Comparison of ENCODE assay signal across 12 cellular contexts in genomic region chr14:93938766-93939303, GRCh38. TPM values are rescaled to one million over a fixed set of nuclear protein-coding genes. Genes with fewer than 3 reads are reported as not detected.
A peak's percentile ranks its signal among the peaks of the same experiment; 100 is the strongest.
DNase-seq lines count a peak whose midpoint lies in the region; ATAC-seq, FAIRE-seq and TF ChIP-seq lines count a peak whose summit lies in the region.
"Had no signal": no experiment of that assay in that cellular context is flagged by ENCODE, and none has a peak within 500 bp of the region (broad histone marks: within the 10 kb centered on the region; RNA-seq: fewer than 3 reads in every experiment).

No MANE protein-coding gene starts in this region.

- no peak overlapping the region for H3K27ac ChIP-seq in keratinocyte (ENCODE audit: control insufficient read depth, insufficient read depth, low read length)
- peak overlapping the region in 1 of 5 donors; percentile 27 for H3K27ac ChIP-seq in stomach
- no peak overlapping the region for H3K27ac ChIP-seq in WERI-Rb-1

- H3K9me3 ChIP-seq in keratinocyte (ENCODE audit: control insufficient read depth, low read depth, low read length): no peaks in the 10 kb centered on the region
- no peaks in the 10 kb centered on the region for H3K9me3 ChIP-seq in stomach
- no peaks in the 10 kb centered on the region for H3K9me3 ChIP-seq in WERI-Rb-1 (ENCODE audit: severe bottlenecking)

- dilution Hi-C loops in keratinocyte (cut with MboI; ENCODE audit: extremely low pct_ligation_motif_present, low sequenced_read_pairs): no loop called here

- no peak for TF ChIP-seq POLR2A in stomach (IDR thresholded peaks at IDR 0.05)

- H3K4me1 ChIP-seq in keratinocyte (ENCODE audit: control insufficient read depth, extremely low read depth, insufficient read depth, low read length) (peaks cover 17% of the 10 kb centered on the region), stomach (peaks cover 7 to 46% (median 27%) of the 10 kb centered on the region in 4 donors)

- H3K9ac ChIP-seq in keratinocyte (ENCODE audit: control insufficient read depth, extremely low read depth, insufficient read depth, low read length): no peak overlapping the region

- H3K4me3 ChIP-seq in keratinocyte (ENCODE audit: control insufficient read depth in 2 of 3, extremely low read depth in 1 of 3, insufficient read depth in 2 of 3, low read depth in 1 of 3, low read length in 3 of 3) (peak overlapping the region in 1 of 3 experiments; percentile 20), stomach (peak overlapping the region; percentile 33 to 51 (median 43)), WERI-Rb-1 (ENCODE audit: low read depth, low read length) (no peak overlapping the region)

- intact Hi-C loops in activated T-helper 2 cell treated with anti-CD3 and anti-CD28 coated beads, Interferon-gamma antibody, Interleukin-2, Interleukin-4, amounts not matched to agents 10 μg/mL and 5 μg/mL and 100 μg/mL, durations not matched to agents 14 hours and 24 hours and 36 hours (cut with micrococcal nuclease): loop anchor here (1.0 to 2.0 kb wide), 5 partner anchors 20 to 192 kb away; partner anchors contain the start of gene ASB2
- intact Hi-C loops in stomach (cut with DNase I; ENCODE audit: low total_unique reads): loop anchor here (5.0 kb wide), 1 partner anchor 63 kb away; no protein-coding TSS in a partner anchor

- peak overlapping the region; percentile 54 for H2AFZ ChIP-seq in keratinocyte (ENCODE audit: control insufficient read depth, low read length)

- H3K36me3 ChIP-seq in keratinocyte (ENCODE audit: control insufficient read depth in 2 of 2, extremely low read depth in 1 of 2, insufficient read depth in 2 of 2, low read length in 2 of 2) (no peaks in the 10 kb centered on the region), stomach (peaks cover 0 to 56% (median 25%) of the 10 kb centered on the region in 4 donors), WERI-Rb-1 (no peaks in the 10 kb centered on the region)

- H3K4me1 Mint-ChIP-seq in activated T-cell treated with anti-CD3 and anti-CD28 coated beads, Interleukin-2, amount 50 U/mL, for 24 hours (ENCODE audit: low read depth): peaks cover 20% of the 10 kb centered on the region
- peaks cover 18% of the 10 kb centered on the region for H3K4me1 Mint-ChIP-seq in activated T-helper 2 cell treated with anti-CD3 and anti-CD28 coated beads, Interferon-gamma antibody, Interleukin-2, Interleukin-4, amounts not matched to agents 10 μg/mL and 5 μg/mL and 100 μg/mL, durations not matched to agents 14 hours and 24 hours and 36 hours (ENCODE audit: low read depth)

- peaks cover 2% of the 10 kb centered on the region for H4K20me1 ChIP-seq in keratinocyte (ENCODE audit: control insufficient read depth, extremely low read depth, insufficient read depth, low read length)

- TF ChIP-seq EP300 in stomach (IDR thresholded peaks at IDR 0.05): no peak

- no peak for ATAC-seq in GM19324 (IDR thresholded peaks at IDR 0.05; ENCODE audit: low FRiP score, unreplicated experiment)

- H3K4me3 Mint-ChIP-seq in activated T-cell treated with anti-CD3 and anti-CD28 coated beads, Interleukin-2, amount 50 U/mL, for 24 hours: peak overlapping the region; percentile 44
- H3K4me3 Mint-ChIP-seq in activated T-helper 2 cell treated with anti-CD3 and anti-CD28 coated beads, Interferon-gamma antibody, Interleukin-2, Interleukin-4, amounts not matched to agents 10 μg/mL and 5 μg/mL and 100 μg/mL, durations not matched to agents 14 hours and 24 hours and 36 hours (ENCODE audit: low read depth): peak overlapping the region; percentile 49

- H3K4me2 ChIP-seq in keratinocyte (ENCODE audit: control insufficient read depth, extremely low read depth, insufficient read depth, low read depth, low read length): peak overlapping the region; percentile 37

- WGBS in stomach, 5 donors: 32 to 52% (median 34%) methylated on average over 38 to 45 of the region's 45 CpGs

- peaks cover 18% of the 10 kb centered on the region for H3K27me3 Mint-ChIP-seq in activated T-cell treated with anti-CD3 and anti-CD28 coated beads, Interleukin-2, amount 50 U/mL, for 24 hours
- no peaks in the 10 kb centered on the region for H3K27me3 Mint-ChIP-seq in activated T-helper 2 cell treated with anti-CD3 and anti-CD28 coated beads, Interferon-gamma antibody, Interleukin-2, Interleukin-4, amounts not matched to agents 10 μg/mL and 5 μg/mL and 100 μg/mL, durations not matched to agents 14 hours and 24 hours and 36 hours (ENCODE audit: low read depth)

- H3K79me2 ChIP-seq in keratinocyte (ENCODE audit: control insufficient read depth, insufficient read depth, low read length): no peaks in the 10 kb centered on the region

- no peaks in the 10 kb centered on the region for H3K9me3 Mint-ChIP-seq in activated T-cell treated with anti-CD3 and anti-CD28 coated beads, Interleukin-2, amount 50 U/mL, for 24 hours
- H3K9me3 Mint-ChIP-seq in activated T-helper 2 cell treated with anti-CD3 and anti-CD28 coated beads, Interferon-gamma antibody, Interleukin-2, Interleukin-4, amounts not matched to agents 10 μg/mL and 5 μg/mL and 100 μg/mL, durations not matched to agents 14 hours and 24 hours and 36 hours: no peaks in the 10 kb centered on the region

- DNase-seq in activated T-cell treated with anti-CD3 and anti-CD28 coated beads, Interleukin-2, amount 50 U/mL, for 24 hours: no peak
- no peak for DNase-seq in activated T-cell treated with anti-CD3 and anti-CD28 coated beads, Interleukin-2, amount 50 U/mL, for 48 hours
- DNase-seq in activated T-helper 2 cell treated with anti-CD3 and anti-CD28 coated beads, Interferon-gamma antibody, Interleukin-2, Interleukin-4, amounts not matched to agents 10 μg/mL and 5 μg/mL and 100 μg/mL, durations not matched to agents 14 hours and 24 hours and 36 hours (ENCODE audit: low spot score): no peak
- DNase-seq in keratinocyte (ENCODE audit: low read depth, low spot score) (no peak), stomach (no peak), WERI-Rb-1 (no peak), NCI-H2081 (lab: John Stamatoyannopoulos, UW) (no peak)

- H3K36me3 Mint-ChIP-seq in activated T-cell treated with anti-CD3 and anti-CD28 coated beads, Interleukin-2, amount 50 U/mL, for 24 hours (ENCODE audit: low read depth): peaks cover 56% of the 10 kb centered on the region
- peaks cover 64% of the 10 kb centered on the region for H3K36me3 Mint-ChIP-seq in activated T-helper 2 cell treated with anti-CD3 and anti-CD28 coated beads, Interferon-gamma antibody, Interleukin-2, Interleukin-4, amounts not matched to agents 10 μg/mL and 5 μg/mL and 100 μg/mL, durations not matched to agents 14 hours and 24 hours and 36 hours (ENCODE audit: low read depth)

- H3K9me1 ChIP-seq in keratinocyte (ENCODE audit: control insufficient read depth, extremely low read depth, insufficient read depth, low read length): no peaks in the 10 kb centered on the region

- no peak for FAIRE-seq in keratinocyte (lab: Jason Lieb, UNC)

- TF ChIP-seq CTCF in keratinocyte (optimal IDR thresholded peaks at IDR 0.05 in 1 of 3, IDR thresholded peaks at IDR 0.05 in 1 of 3, conservative IDR thresholded peaks at IDR 0.05 in 1 of 3; ENCODE audit: extremely low read depth in 1 of 3, insufficient read depth in 2 of 3, low read length in 3 of 3): no peak
- TF ChIP-seq CTCF in stomach (IDR thresholded peaks at IDR 0.05): no peak
- TF ChIP-seq CTCF in WERI-Rb-1 (IDR thresholded peaks at IDR 0.05; ENCODE audit: low read depth, low read length): no peak

- no peak overlapping the region for H3K27ac Mint-ChIP-seq in activated T-cell treated with anti-CD3 and anti-CD28 coated beads, Interleukin-2, amount 50 U/mL, for 24 hours
- no peak overlapping the region for H3K27ac Mint-ChIP-seq in activated T-helper 2 cell treated with anti-CD3 and anti-CD28 coated beads, Interferon-gamma antibody, Interleukin-2, Interleukin-4, amounts not matched to agents 10 μg/mL and 5 μg/mL and 100 μg/mL, durations not matched to agents 14 hours and 24 hours and 36 hours

- H3K27me3 ChIP-seq in keratinocyte (ENCODE audit: control insufficient read depth, extremely low read depth, insufficient read depth, low read length): peaks cover 8% of the 10 kb centered on the region
- peaks cover 0 to 38% (median 12%) of the 10 kb centered on the region in 3 donors for H3K27me3 ChIP-seq in stomach
- no peaks in the 10 kb centered on the region for H3K27me3 ChIP-seq in WERI-Rb-1 (ENCODE audit: insufficient read depth, low read depth, severe bottlenecking)

RNA-seq across cellular contexts. Expression of gene FAM181A, which starts 11.7 kb away (rescaled TPM):
- total RNA-seq in activated T-helper 2 cell treated with anti-CD3 and anti-CD28 coated beads, Interferon-gamma antibody, Interleukin-2, Interleukin-4, amounts not matched to agents 10 μg/mL and 5 μg/mL and 100 μg/mL, durations not matched to agents 14 hours and 24 hours and 36 hours: not detected in 2 replicates
- polyA plus RNA-seq in keratinocyte: 0.04 TPM in 1 of 3 replicates, not detected in the others
- polyA plus RNA-seq in keratinocyte (2011; ENCODE audit: low read depth): not detected
- not detected in 2 replicates for polyA plus RNA-seq in keratinocyte (2011; cell fraction: cytosol; rRNA removed)
- polyA plus RNA-seq in keratinocyte (2011; cell fraction: nucleus; rRNA removed): not detected in 2 replicates
- polyA plus RNA-seq in keratinocyte (2012; ENCODE audit: low replicate concordance): not detected in 2 replicates
- not detected in 3 replicates for polyA minus RNA-seq in keratinocyte
- polyA minus RNA-seq in keratinocyte (2011; cell fraction: cytosol; rRNA and poly(A)+ RNA removed): not detected
- polyA minus RNA-seq in keratinocyte (2011; cell fraction: nucleus; rRNA and poly(A)+ RNA removed): not detected in 2 replicates
- not detected for total RNA-seq in stomach
- not detected for polyA plus RNA-seq in stomach
- total RNA-seq: esophagus mucosa, lower leg skin had no signal
- polyA plus RNA-seq: adipose tissue, BJ had no signal

RNA-seq across cellular contexts. Expression of gene ASB2, which starts 37.5 kb away (rescaled TPM):
- 19.8 TPM in 2 replicates for total RNA-seq in activated T-helper 2 cell treated with anti-CD3 and anti-CD28 coated beads, Interferon-gamma antibody, Interleukin-2, Interleukin-4, amounts not matched to agents 10 μg/mL and 5 μg/mL and 100 μg/mL, durations not matched to agents 14 hours and 24 hours and 36 hours
- 0.31 to 1.7 TPM (median 0.56 TPM) in 3 replicates for polyA plus RNA-seq in keratinocyte
- polyA plus RNA-seq in keratinocyte (2011; ENCODE audit: low read depth): 0.32 TPM
- 0.36 and 0.62 TPM in 2 replicates for polyA plus RNA-seq in keratinocyte (2011; cell fraction: cytosol; rRNA removed)
- 1.1 and 1.2 TPM in 2 replicates for polyA plus RNA-seq in keratinocyte (2011; cell fraction: nucleus; rRNA removed)
- polyA plus RNA-seq in keratinocyte (2012; ENCODE audit: low replicate concordance): 0.25 and 0.34 TPM in 2 replicates
- polyA minus RNA-seq in keratinocyte: 0.10 to 0.66 TPM (median 0.13 TPM) in 3 replicates
- 0.96 TPM for polyA minus RNA-seq in keratinocyte (2011; cell fraction: cytosol; rRNA and poly(A)+ RNA removed)
- 0.23 and 0.74 TPM in 2 replicates for polyA minus RNA-seq in keratinocyte (2011; cell fraction: nucleus; rRNA and poly(A)+ RNA removed)
- 100 to 1,000 TPM in 1 of 5 donors, 10 to 100 TPM in 3, 1 to 10 TPM in 1; 9.6 to 199 (median 34.8) TPM for total RNA-seq in stomach
- polyA plus RNA-seq in stomach: 10 to 100 TPM in 1 of 3 donors, 1 to 10 TPM in 2; 2.0 to 17.1 (median 2.2) TPM

RNA-seq across cellular contexts. Expression of gene CCDC197, which starts 58.3 kb away (rescaled TPM):
- total RNA-seq in activated T-helper 2 cell treated with anti-CD3 and anti-CD28 coated beads, Interferon-gamma antibody, Interleukin-2, Interleukin-4, amounts not matched to agents 10 μg/mL and 5 μg/mL and 100 μg/mL, durations not matched to agents 14 hours and 24 hours and 36 hours: 0.11 TPM in 1 of 2 replicates, not detected in the other
- not detected in 3 replicates for polyA plus RNA-seq in keratinocyte
- not detected for polyA plus RNA-seq in keratinocyte (2011; ENCODE audit: low read depth)
- not detected in 2 replicates for polyA plus RNA-seq in keratinocyte (2011; cell fraction: cytosol; rRNA removed)
- not detected in 2 replicates for polyA plus RNA-seq in keratinocyte (2011; cell fraction: nucleus; rRNA removed)
- not detected in 2 replicates for polyA plus RNA-seq in keratinocyte (2012; ENCODE audit: low replicate concordance)
- not detected in 3 replicates for polyA minus RNA-seq in keratinocyte
- polyA minus RNA-seq in keratinocyte (2011; cell fraction: cytosol; rRNA and poly(A)+ RNA removed): not detected
- not detected in 2 replicates for polyA minus RNA-seq in keratinocyte (2011; cell fraction: nucleus; rRNA and poly(A)+ RNA removed)
- total RNA-seq in stomach: not detected
- not detected for polyA plus RNA-seq in stomach
- total RNA-seq: esophagus mucosa, lower leg skin had no signal
- polyA plus RNA-seq: adipose tissue, BJ had no signal
